Comparison of ENCODE assay signal across 8 cellular contexts in genomic region chr16:424033-424622, GRCh38. TPM values are rescaled to one million over a fixed set of nuclear protein-coding genes. Genes with fewer than 3 reads are reported as not detected.
A peak's percentile ranks its signal among the peaks of the same experiment; 100 is the strongest.
DNase-seq lines count a peak whose midpoint lies in the region; ATAC-seq lines count a peak whose summit lies in the region.

No MANE protein-coding gene starts in this region.

- H3K9me3 ChIP-seq in CD4-positive, CD25-positive, alpha-beta regulatory T cell (ENCODE audit: control insufficient read depth in 2 of 2, low read length in 2 of 2): no peaks in the 10 kb centered on the region
- no peaks in the 10 kb centered on the region for H3K9me3 ChIP-seq in Karpas-422 (ENCODE audit: low read length)

- peaks cover 15 to 34% (median 29%) of the 10 kb centered on the region in 4 donors for H3K4me1 Mint-ChIP-seq in CD4-positive, CD25-positive, alpha-beta regulatory T cell

- no peaks in the 10 kb centered on the region for H3K9me3 Mint-ChIP-seq in CD4-positive, CD25-positive, alpha-beta regulatory T cell

- no peak overlapping the region for H3K27ac ChIP-seq in CD4-positive, CD25-positive, alpha-beta regulatory T cell (ENCODE audit: insufficient read depth, low read length, poor library complexity, severe bottlenecking)
- H3K27ac ChIP-seq in Karpas-422 (ENCODE audit: low read length) (no peak overlapping the region), rectal smooth muscle tissue (ENCODE audit: low read depth, low read length) (peak overlapping the region; percentile 97)

- peak overlapping the region; percentile 83 to 97 (median 92) for H3K4me3 Mint-ChIP-seq in CD4-positive, CD25-positive, alpha-beta regulatory T cell

- ATAC-seq in CD4-positive, CD25-positive, alpha-beta regulatory T cell (ENCODE audit: low read depth in 2 of 2): no peak
- peak; percentile 81 for ATAC-seq in left ventricle myocardium superior
- ATAC-seq in GM19452 (IDR thresholded peaks at IDR 0.05; ENCODE audit: unreplicated experiment): no peak
- ATAC-seq in GM18867 (IDR thresholded peaks at IDR 0.05; ENCODE audit: unreplicated experiment): no peak

- H2AFZ ChIP-seq in Karpas-422 (ENCODE audit: low read length): no peak overlapping the region

- intact Hi-C loops in left ventricle myocardium superior (cut with micrococcal nuclease): no loop called here

- H3K27me3 ChIP-seq in CD4-positive, CD25-positive, alpha-beta regulatory T cell (ENCODE audit: control insufficient read depth, insufficient read depth, low read length): no peaks in the 10 kb centered on the region
- H3K27me3 ChIP-seq in Karpas-422 (ENCODE audit: low read length): no peaks in the 10 kb centered on the region
- H3K27me3 ChIP-seq in rectal smooth muscle tissue (ENCODE audit: control insufficient read depth, insufficient read depth, low read length): peaks cover 2% of the 10 kb centered on the region

- no peaks in the 10 kb centered on the region for H3K36me3 ChIP-seq in CD4-positive, CD25-positive, alpha-beta regulatory T cell (ENCODE audit: control insufficient read depth, insufficient read depth, low read length)
- H3K36me3 ChIP-seq in Karpas-422 (ENCODE audit: insufficient read depth, low read length): no peaks in the 10 kb centered on the region
- no peaks in the 10 kb centered on the region for H3K36me3 ChIP-seq in rectal smooth muscle tissue (ENCODE audit: control insufficient read depth, insufficient read depth, low read length)

- peak overlapping the region; percentile 71 for H3K9ac ChIP-seq in Karpas-422 (ENCODE audit: low read length)
- H3K9ac ChIP-seq in rectal smooth muscle tissue (ENCODE audit: low read length): peak overlapping the region; percentile 39

- H3K4me3 ChIP-seq in CD4-positive, CD25-positive, alpha-beta regulatory T cell (ENCODE audit: low read depth, low read length): no peak overlapping the region
- no peak overlapping the region for H3K4me3 ChIP-seq in Karpas-422 (ENCODE audit: low read length)
- peak overlapping the region; percentile 77 for H3K4me3 ChIP-seq in rectal smooth muscle tissue (ENCODE audit: low read length)

- H3K27ac Mint-ChIP-seq in CD4-positive, CD25-positive, alpha-beta regulatory T cell: peak overlapping the region in 2 of 3 donors; percentile 78 to 85

- H3K27me3 Mint-ChIP-seq in CD4-positive, CD25-positive, alpha-beta regulatory T cell: peaks cover 8% of the 10 kb centered on the region

- H3K4me1 ChIP-seq in CD4-positive, CD25-positive, alpha-beta regulatory T cell (ENCODE audit: control insufficient read depth, insufficient read depth, low read length, poor library complexity, severe bottlenecking): peaks cover 24% of the 10 kb centered on the region
- peaks cover 30% of the 10 kb centered on the region for H3K4me1 ChIP-seq in Karpas-422 (ENCODE audit: low read length)
- peaks cover 5% of the 10 kb centered on the region for H3K4me1 ChIP-seq in rectal smooth muscle tissue (ENCODE audit: control insufficient read depth, insufficient read depth, low read length)

- H3K36me3 Mint-ChIP-seq in CD4-positive, CD25-positive, alpha-beta regulatory T cell: peaks cover 9% of the 10 kb centered on the region

- no peak for DNase-seq in CD4-positive, CD25-positive, alpha-beta regulatory T cell
- DNase-seq in Karpas-422: no peak
- peak in 38 of 56 donors; percentile 6 to 83 (median 46) for DNase-seq in amygdala (lab: John Stamatoyannopoulos, UW)
- peak; percentile 59 for DNase-seq in left ventricle myocardium superior
- DNase-seq in NCI-H1436 treated with DMSO at 0.1 percent for 48 hours (lab: John Stamatoyannopoulos, UW): no peak

- no peaks in the 10 kb centered on the region for H3K9me2 ChIP-seq in Karpas-422 (replicated peaks; ENCODE audit: insufficient read depth, low read length)

- H3K4me2 ChIP-seq in Karpas-422 (ENCODE audit: low read depth, low read length, poor library complexity, severe bottlenecking): peak overlapping the region; percentile 88

- peaks cover 16% of the 10 kb centered on the region; the same call in 1 of the 2 replicates for H4K20me1 ChIP-seq in Karpas-422 (ENCODE audit: insufficient read depth, low read depth, low read length)

- H3K79me2 ChIP-seq in Karpas-422 (ENCODE audit: low read length): peaks cover 8% of the 10 kb centered on the region

RNA-seq across cellular contexts. Expression of gene RAB11FIP3, which starts 1.3 kb away (rescaled TPM):
- total RNA-seq in CD4-positive, CD25-positive, alpha-beta regulatory T cell: 34.5 TPM
- polyA plus RNA-seq in CD4-positive, CD25-positive, alpha-beta regulatory T cell: 1 to 10 TPM; 1.0 to 2.8 (median 1.5) TPM
- 6.0 and 17.2 TPM in 2 replicates for total RNA-seq in Karpas-422 (2014; rRNA removed; shearing (Covaris generic); ENCODE audit: low replicate concordance)
- 28.3 TPM for total RNA-seq in left ventricle myocardium superior

RNA-seq across cellular contexts. Expression of gene DECR2, which starts 22.4 kb away (rescaled TPM):
- 4.8 TPM for total RNA-seq in CD4-positive, CD25-positive, alpha-beta regulatory T cell
- polyA plus RNA-seq in CD4-positive, CD25-positive, alpha-beta regulatory T cell: 1 to 10 TPM; 2.2 to 4.5 (median 2.7) TPM
- 5.3 and 10.4 TPM in 2 replicates for total RNA-seq in Karpas-422 (2014; rRNA removed; shearing (Covaris generic); ENCODE audit: low replicate concordance)
- 9.8 TPM for total RNA-seq in left ventricle myocardium superior

RNA-seq across cellular contexts. Expression of gene NME4, which starts 27.1 kb away (rescaled TPM):
- 6.7 TPM for total RNA-seq in CD4-positive, CD25-positive, alpha-beta regulatory T cell
- 10 to 100 TPM; 16.2 to 29.8 (median 23.1) TPM for polyA plus RNA-seq in CD4-positive, CD25-positive, alpha-beta regulatory T cell
- 102 and 190 TPM in 2 replicates for total RNA-seq in Karpas-422 (2014; rRNA removed; shearing (Covaris generic); ENCODE audit: low replicate concordance)
- total RNA-seq in left ventricle myocardium superior: 89.2 TPM

RNA-seq across cellular contexts. Expression of gene PGAP6, which starts 42.4 kb away (rescaled TPM):
- total RNA-seq in CD4-positive, CD25-positive, alpha-beta regulatory T cell: 71.4 TPM
- 10 to 100 TPM in 3 of 4 donors, 1 to 10 TPM in 1; 7.8 to 45.3 (median 32.2) TPM for polyA plus RNA-seq in CD4-positive, CD25-positive, alpha-beta regulatory T cell
- total RNA-seq in Karpas-422 (2014; rRNA removed; shearing (Covaris generic); ENCODE audit: low replicate concordance): 50.0 and 58.1 TPM in 2 replicates
- total RNA-seq in left ventricle myocardium superior: 34.2 TPM

RNA-seq across cellular contexts. Expression of gene MRPL28, which starts 53.8 kb away (rescaled TPM):
- 37.8 TPM for total RNA-seq in CD4-positive, CD25-positive, alpha-beta regulatory T cell
- 100 to 1,000 TPM in 1 of 4 donors, 10 to 100 TPM in 3; 63.0 to 109 (median 85.2) TPM for polyA plus RNA-seq in CD4-positive, CD25-positive, alpha-beta regulatory T cell
- total RNA-seq in Karpas-422 (2014; rRNA removed; shearing (Covaris generic); ENCODE audit: low replicate concordance): 38.1 and 103 TPM in 2 replicates
- 77.2 TPM for total RNA-seq in left ventricle myocardium superior

Comparison
In these comparisons a context has a peak if more than half of its experiments do, and no peak if none do; other contexts are left out.
1. DNase-seq: peak in amygdala (38 of 56) and left ventricle myocardium superior (single experiment); none in CD4-positive, CD25-positive, alpha-beta regulatory T cell (0 of 3), Karpas-422 (single experiment) and NCI-H1436 treated with DMSO at 0.1 percent for 48 hours (single experiment).
2. RNA of gene NME4, which starts 27.1 kb away (total RNA-seq): 102 to 190 TPM in Karpas-422 and 89.2 TPM in left ventricle myocardium superior (single experiment); 6.7 TPM in CD4-positive, CD25-positive, alpha-beta regulatory T cell (single experiment); every median in the first group is over 10 times any median in the second.